Comparison of ENCODE assay signal across 17 cellular contexts in the genomic region with DNA sequence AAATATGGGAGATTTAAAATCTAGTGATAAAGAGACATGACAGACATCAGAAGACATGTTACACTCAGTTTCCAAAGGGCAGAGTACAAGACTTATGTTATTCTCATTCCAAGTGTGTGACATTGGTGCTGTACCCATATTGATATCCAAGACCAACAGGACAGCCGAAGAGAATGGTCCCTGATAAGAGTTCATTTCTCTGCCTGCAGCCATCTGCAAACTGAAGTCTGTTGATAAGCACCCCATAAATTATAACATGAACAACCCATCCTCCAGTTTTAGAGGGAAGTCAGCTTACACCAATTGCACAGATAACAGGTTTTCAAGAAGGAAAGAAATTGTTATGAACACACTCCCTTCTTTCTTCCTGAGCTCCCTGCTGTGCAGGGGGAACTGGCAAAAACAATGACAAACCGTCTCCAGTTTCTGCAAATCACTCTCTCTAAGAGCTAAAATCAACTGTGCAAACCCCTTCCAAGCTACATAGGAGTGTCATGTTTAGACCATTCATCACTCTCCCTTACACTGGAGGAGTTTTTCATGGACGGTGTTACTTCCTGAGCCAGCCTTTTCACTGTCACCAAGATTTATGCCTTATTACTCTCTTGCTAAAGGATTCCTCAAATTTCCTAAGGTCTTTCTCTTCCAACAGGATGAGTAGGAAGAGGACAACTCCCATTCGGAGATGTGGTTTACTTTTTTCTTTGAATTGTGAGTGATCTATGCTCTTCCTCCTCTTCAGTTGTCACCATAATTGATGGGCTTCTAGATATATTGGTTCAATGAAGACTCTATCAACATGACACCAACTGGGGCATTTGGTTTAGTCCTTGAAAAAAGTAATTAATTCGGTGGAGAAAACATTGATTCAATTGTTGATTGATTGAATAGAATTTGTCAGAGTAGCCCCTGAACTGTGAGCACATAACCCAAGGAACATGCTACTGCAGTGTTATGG.
"Had no signal": no experiment of that assay in that cellular context is flagged by ENCODE, and none has a peak within 500 bp of the region (broad histone marks: within the 10 kb centered on the region; RNA-seq: fewer than 3 reads in every experiment).

No MANE protein-coding gene starts in this region.

- H3K36me3 ChIP-seq: adrenal gland, cardiac muscle cell, esophagus muscularis mucosa, transverse colon had no signal

- H3K4me1 ChIP-seq: adrenal gland, esophagus muscularis mucosa, transverse colon had no signal

- ATAC-seq: natural killer cell treated with Interleukin-12 subunit alpha and Interleukin-12 subunit beta and Interleukin-15 and Interleukin-18, amount 100 ng/mL, for 72 hours had no signal

- H3K27ac ChIP-seq: adrenal gland, cardiac muscle cell, esophagus muscularis mucosa, transverse colon had no signal

- DNase-seq: activated CD4-positive, alpha-beta memory T cell treated with anti-CD3 and anti-CD28 coated beads, Interleukin-2, amount 10 ng/mL, durations not matched to agents 7 days and 5 days; activated CD4-positive, alpha-beta T cell treated with anti-CD3 and anti-CD28 coated beads for 4 hours; activated effector memory CD4-positive, alpha-beta T cell treated with Interleukin-2 at 50 U/mL for 16 hours; activated T-cell treated with anti-CD3 and anti-CD28 coated beads, Interleukin-2, amount 50 U/mL, for 24 hours; adrenal gland; hippocampal formation; mesendoderm; occipital lobe; right cardiac atrium; small intestine; stimulated activated CD4-positive, alpha-beta T cell treated with anti-CD3 and anti-CD28 coated beads, Interleukin-4, amount 100 ng/mL, for 24 hours; stimulated activated naive CD4-positive, alpha-beta T cell; substantia nigra; transverse colon had no signal

- H3K9me3 ChIP-seq: adrenal gland, esophagus muscularis mucosa, transverse colon had no signal

- H3K4me3 ChIP-seq: adrenal gland, cardiac muscle cell, esophagus muscularis mucosa, transverse colon had no signal
